In genomic region chr16:89563639-89564392, GRCh38 we compare ENCODE assay signal across 11 cellular contexts. TPM values are rescaled to one million over a fixed set of nuclear protein-coding genes. Genes with fewer than 3 reads are reported as not detected.
DNase-seq lines count a peak whose midpoint lies in the region; ATAC-seq and TF ChIP-seq lines count a peak whose summit lies in the region.
"Had no signal": no experiment of that assay in that cellular context is flagged by ENCODE, and none has a peak within 500 bp of the region (broad histone marks: within the 10 kb centered on the region; RNA-seq: fewer than 3 reads in every experiment).

No MANE protein-coding gene starts in this region.

- TF ChIP-seq CTCF in AG10803 (conservative IDR thresholded peaks at IDR 0.05; ENCODE audit: low read length) (no peak), GM12865 (IDR thresholded peaks at IDR 0.05; ENCODE audit: insufficient read depth, low read depth, low read length, missing control alignments) (no peak), RWPE2 (IDR thresholded peaks at IDR 0.05; ENCODE audit: poor library complexity, severe bottlenecking) (no peak), fibroblast of lung (conservative IDR thresholded peaks at IDR 0.05 in 1 of 2, IDR thresholded peaks at IDR 0.05 in 1 of 2; ENCODE audit: low read depth in 1 of 2, low read length in 2 of 2) (no peak)

- H3K9me3 ChIP-seq in RWPE2 (ENCODE audit: severe bottlenecking) = no peaks in the 10 kb centered on the region
- H3K9me3 ChIP-seq in fibroblast of lung (ENCODE audit: control insufficient read depth, insufficient read depth, low read depth, low read length) = no peaks in the 10 kb centered on the region
- H3K9me3 ChIP-seq: ovary had no signal

- no peak overlapping the region for H3K9ac ChIP-seq in fibroblast of lung (ENCODE audit: insufficient read depth, low read length)

- H3K79me2 ChIP-seq in fibroblast of lung (ENCODE audit: control insufficient read depth, insufficient read depth, low read length) = peaks cover 31% of the 10 kb centered on the region

- ATAC-seq in RWPE2 (ENCODE audit: low read depth) (no peak), GM19035 (IDR thresholded peaks at IDR 0.05; ENCODE audit: unreplicated experiment) (no peak), GM19463 (IDR thresholded peaks at IDR 0.05; ENCODE audit: unreplicated experiment) (no peak), GM18861 (IDR thresholded peaks at IDR 0.05; ENCODE audit: unreplicated experiment) (no peak)

- peak overlapping the region; percentile 38 for H3K4me2 ChIP-seq in fibroblast of lung (ENCODE audit: extremely low read depth, insufficient read depth, low read length)

- DNase-seq in AG10803 (ENCODE audit: low read depth) (no peak), GM12865 (ENCODE audit: low read depth) (peak; percentile 29), RWPE2 (ENCODE audit: low spot score) (no peak), fibroblast of lung (ENCODE audit: low read depth in 2 of 2) (no peak), germinal center (ENCODE audit: low spot score) (no peak)
- DNase-seq: NCI-H2227 treated with DMSO at 0.1 percent for 48 hours had no signal

- H4K20me1 ChIP-seq in fibroblast of lung (ENCODE audit: control insufficient read depth, extremely low read depth, insufficient read depth, low read length) = peaks cover 3% of the 10 kb centered on the region

- H3K27ac ChIP-seq in RWPE2 (ENCODE audit: poor library complexity, severe bottlenecking) (peak overlapping the region; percentile 85), fibroblast of lung (ENCODE audit: insufficient read depth, low read length) (no peak overlapping the region)
- H3K27ac ChIP-seq: ovary had no signal

- H3K4me3 ChIP-seq in AG10803 (ENCODE audit: low read length) = peak overlapping the region; percentile 9; the same call in 1 of the 2 replicates
- H3K4me3 ChIP-seq in GM12865 (ENCODE audit: low read depth, low read length) = no peak overlapping the region; the same call in 1 of the 2 replicates
- H3K4me3 ChIP-seq in RWPE2 (ENCODE audit: severe bottlenecking) = no peak overlapping the region
- H3K4me3 ChIP-seq in fibroblast of lung (replicated peaks in 1 of 4; ENCODE audit: control extremely low read depth in 1 of 4, insufficient read depth in 1 of 4, low read depth in 3 of 4, low read length in 4 of 4) = peak overlapping the region in 1 of 4 experiments; percentile 8
- H3K4me3 ChIP-seq: ovary had no signal

- no peak overlapping the region for H2AFZ ChIP-seq in fibroblast of lung (ENCODE audit: low read length)

- H3K36me3 ChIP-seq in RWPE2 (ENCODE audit: low read depth) = peaks cover 42% of the 10 kb centered on the region
- H3K36me3 ChIP-seq in fibroblast of lung (ENCODE audit: control insufficient read depth, insufficient read depth, low read length) = peaks cover 25% of the 10 kb centered on the region
- H3K36me3 ChIP-seq: ovary had no signal

- H3K27me3 ChIP-seq in RWPE2 (ENCODE audit: insufficient read depth, poor library complexity, severe bottlenecking) (no peaks in the 10 kb centered on the region), fibroblast of lung (ENCODE audit: control insufficient read depth, insufficient read depth, low read length) (no peaks in the 10 kb centered on the region)
- H3K27me3 ChIP-seq: ovary had no signal

- H3K4me1 ChIP-seq in RWPE2 (ENCODE audit: insufficient read depth, poor library complexity, severe bottlenecking) (peaks cover 25% of the 10 kb centered on the region), fibroblast of lung (ENCODE audit: control insufficient read depth, extremely low read depth, insufficient read depth, low read length) (peaks cover 25% of the 10 kb centered on the region)

RNA-seq across cellular contexts. Expression of gene RPL13, which starts 3.3 kb away (rescaled TPM):
- 3,823 and 3,824 TPM in 2 replicates for total RNA-seq in fibroblast of lung
- 1,441 and 1,442 TPM in 2 replicates for polyA plus RNA-seq in fibroblast of lung
- 2,548 and 2,943 TPM in 2 replicates for polyA plus RNA-seq in fibroblast of lung (2012)
- 716 and 909 TPM in 2 replicates for polyA minus RNA-seq in fibroblast of lung (ENCODE audit: low replicate concordance)

RNA-seq across cellular contexts. Expression of gene CPNE7, which starts 11.7 kb away (rescaled TPM):
- total RNA-seq in fibroblast of lung = 13.1 and 53.0 TPM in 2 replicates
- 10.2 and 14.5 TPM in 2 replicates for polyA plus RNA-seq in fibroblast of lung
- polyA plus RNA-seq in fibroblast of lung (2012) = 9.4 and 14.1 TPM in 2 replicates
- polyA minus RNA-seq in fibroblast of lung (ENCODE audit: low replicate concordance) = 8.0 and 15.7 TPM in 2 replicates

RNA-seq across cellular contexts. Expression of gene DPEP1, which starts 49.6 kb away (rescaled TPM):
- under 0.01 and 0.17 TPM in 2 replicates for total RNA-seq in fibroblast of lung
- polyA plus RNA-seq in fibroblast of lung = not detected in 2 replicates
- not detected in 2 replicates for polyA plus RNA-seq in fibroblast of lung (2012)
- not detected in 2 replicates for polyA minus RNA-seq in fibroblast of lung (ENCODE audit: low replicate concordance)
- total RNA-seq: chondrocyte had no signal

RNA-seq across cellular contexts. Expression of gene SPG7, which starts 55.6 kb away (rescaled TPM):
- total RNA-seq in fibroblast of lung = 83.5 and 107 TPM in 2 replicates
- 35.1 and 53.3 TPM in 2 replicates for polyA plus RNA-seq in fibroblast of lung
- polyA plus RNA-seq in fibroblast of lung (2012) = 27.2 and 58.3 TPM in 2 replicates
- polyA minus RNA-seq in fibroblast of lung (ENCODE audit: low replicate concordance) = 43.5 and 75.9 TPM in 2 replicates
